ENCODE assay signal across 11 cellular contexts in genomic region chr13:30905932-30906383, GRCh38. TPM values are rescaled to one million over a fixed set of nuclear protein-coding genes. Genes with fewer than 3 reads are reported as not detected.
DNase-seq lines count a peak whose midpoint lies in the region; ATAC-seq and TF ChIP-seq lines count a peak whose summit lies in the region.
"Had no signal": no experiment of that assay in that cellular context is flagged by ENCODE, and none has a peak within 500 bp of the region (broad histone marks: within the 10 kb centered on the region; RNA-seq: fewer than 3 reads in every experiment).

Gene MEDAG (plus strand): TSS chr13:30906271. CDS start chr13:30906516, 245 bp downstream.

- H3K4me1 Mint-ChIP-seq in activated CD4-positive, alpha-beta memory T cell treated with anti-CD3 and anti-CD28 coated beads, Interleukin-2, amount 10 ng/mL, durations not matched to agents 7 days and 5 days, result peaks cover 10% of the 10 kb centered on the region

- 7 to 8% methylated on average over 27 to 35 of the region's 35 CpGs for WGBS in esophagus, 2 donors

- intact Hi-C loops in lower lobe of right lung (cut with DNase I), result no loop called here

- H3K9me3 Mint-ChIP-seq in activated CD4-positive, alpha-beta memory T cell treated with anti-CD3 and anti-CD28 coated beads, Interleukin-2, amount 10 ng/mL, durations not matched to agents 7 days and 5 days, result no peaks in the 10 kb centered on the region

- H3K9me3 ChIP-seq in KOPT-K1 (ENCODE audit: insufficient read depth, low read length, poor library complexity, severe bottlenecking) (no peaks in the 10 kb centered on the region), esophagus (ENCODE audit: control insufficient read depth in 2 of 2, insufficient read depth in 1 of 2, low read depth in 1 of 2, low read length in 1 of 2) (no peaks in the 10 kb centered on the region), lower lobe of right lung (no peaks in the 10 kb centered on the region)

- H3K4me1 ChIP-seq in esophagus (ENCODE audit: control insufficient read depth in 2 of 2, insufficient read depth in 2 of 2, low read length in 1 of 2), result peaks cover 11 to 27% of the 10 kb centered on the region in 2 donors
- peaks cover 18% of the 10 kb centered on the region for H3K4me1 ChIP-seq in lower lobe of right lung

- ATAC-seq in lower lobe of right lung, result peak; percentile 63 to 69
- ATAC-seq in GM19324 (IDR thresholded peaks at IDR 0.05; ENCODE audit: low FRiP score, unreplicated experiment), result no peak

- H3K36me3 Mint-ChIP-seq in activated CD4-positive, alpha-beta memory T cell treated with anti-CD3 and anti-CD28 coated beads, Interleukin-2, amount 10 ng/mL, durations not matched to agents 7 days and 5 days (ENCODE audit: low read depth), result no peaks in the 10 kb centered on the region

- H3K4me3 ChIP-seq in esophagus (ENCODE audit: low read depth in 1 of 2, low read length in 2 of 2) (peak within 1 kb of the TSS; percentile 36 to 51), lower lobe of right lung (peak within 1 kb of the TSS; percentile 49)

- no peak for TF ChIP-seq CTCF in lower lobe of right lung (IDR thresholded peaks at IDR 0.05)

- no peaks in the 10 kb centered on the region for H3K36me3 ChIP-seq in KOPT-K1 (ENCODE audit: insufficient read depth, low read length)
- H3K36me3 ChIP-seq in esophagus (ENCODE audit: control insufficient read depth in 2 of 2, insufficient read depth in 2 of 2, low read length in 1 of 2), result no peaks in the 10 kb centered on the region
- no peaks in the 10 kb centered on the region for H3K36me3 ChIP-seq in lower lobe of right lung

- CTCF ChIA-PET in activated CD4-positive, alpha-beta memory T cell treated with anti-CD3 and anti-CD28 coated beads, Interleukin-2, amount 10 ng/mL, durations not matched to agents 7 days and 5 days (lab: Charles Lee), result no interaction called here

- H3K27ac Mint-ChIP-seq in activated CD4-positive, alpha-beta memory T cell treated with anti-CD3 and anti-CD28 coated beads, Interleukin-2, amount 10 ng/mL, durations not matched to agents 7 days and 5 days, result no peak within 1 kb of the TSS

- DNase-seq in lower lobe of right lung, result peak; percentile 50
- peak; percentile 94 for DNase-seq in stromal cell of bone marrow (ENCODE audit: low read depth)
- DNase-seq in activated CD4-positive, alpha-beta memory T cell treated with anti-CD3 and anti-CD28 coated beads, Interleukin-2, amount 10 ng/mL, durations not matched to agents 7 days and 5 days, result no peak
- DNase-seq in COR-L47 (lab: John Stamatoyannopoulos, UW), result no peak
- DNase-seq in NCI-H446 (lab: John Stamatoyannopoulos, UW), result no peak
- DNase-seq: SIG-M5 had no signal

- H3K27me3 ChIP-seq in esophagus (ENCODE audit: control insufficient read depth in 1 of 2, insufficient read depth in 2 of 2, low read length in 2 of 2) (no peaks in the 10 kb centered on the region), lower lobe of right lung (ENCODE audit: low read depth) (peaks cover 31% of the 10 kb centered on the region)

- no peak within 1 kb of the TSS for H3K4me3 Mint-ChIP-seq in activated CD4-positive, alpha-beta memory T cell treated with anti-CD3 and anti-CD28 coated beads, Interleukin-2, amount 10 ng/mL, durations not matched to agents 7 days and 5 days

- H3K27ac ChIP-seq in KOPT-K1 (ENCODE audit: low read depth, low read length, poor library complexity, severe bottlenecking), result peak within 1 kb of the TSS; percentile 19
- H3K27ac ChIP-seq in esophagus (ENCODE audit: low read depth in 2 of 2, low read length in 1 of 2), result peak within 1 kb of the TSS; percentile 37 to 62
- peak within 1 kb of the TSS; percentile 53 for H3K27ac ChIP-seq in lower lobe of right lung
- H3K27ac ChIP-seq: KMS-11 had no signal

- H3K27me3 Mint-ChIP-seq in activated CD4-positive, alpha-beta memory T cell treated with anti-CD3 and anti-CD28 coated beads, Interleukin-2, amount 10 ng/mL, durations not matched to agents 7 days and 5 days, result peaks cover 62% of the 10 kb centered on the region

- POLR2A ChIA-PET in activated CD4-positive, alpha-beta memory T cell treated with anti-CD3 and anti-CD28 coated beads, Interleukin-2, amount 10 ng/mL, durations not matched to agents 7 days and 5 days (lab: Charles Lee), result no interaction called here

RNA-seq across cellular contexts. Expression of gene MEDAG, which starts in this region (rescaled TPM):
- 1 to 10 TPM; 1.5 to 1.7 TPM for polyA plus RNA-seq in esophagus
- total RNA-seq in lower lobe of right lung, result 7.2 TPM
- under 1 TPM in 1 of 2 experiments, not detected in 1; 0.08 TPM for total RNA-seq in activated CD4-positive, alpha-beta memory T cell treated with anti-CD3 and anti-CD28 coated beads, Interleukin-2, amount 10 ng/mL, durations not matched to agents 7 days and 5 days
- total RNA-seq: H4 had no signal

Comparison
In these comparisons a context has a peak if more than half of its experiments do, and no peak if none do; other contexts are left out.
1. DNase-seq: peak in lower lobe of right lung (single experiment) and stromal cell of bone marrow (single experiment); none in activated CD4-positive, alpha-beta memory T cell treated with anti-CD3 and anti-CD28 coated beads, Interleukin-2, amount 10 ng/mL, durations not matched to agents 7 days and 5 days (single experiment), COR-L47 (single experiment) and NCI-H446 (0 of 2).
2. Peak in every context shown above with its lines, with median percentiles within 50 percentile points of each other: H3K27ac ChIP-seq.